Comparison of ENCODE assay signal across 1 cellular context in the genomic region with DNA sequence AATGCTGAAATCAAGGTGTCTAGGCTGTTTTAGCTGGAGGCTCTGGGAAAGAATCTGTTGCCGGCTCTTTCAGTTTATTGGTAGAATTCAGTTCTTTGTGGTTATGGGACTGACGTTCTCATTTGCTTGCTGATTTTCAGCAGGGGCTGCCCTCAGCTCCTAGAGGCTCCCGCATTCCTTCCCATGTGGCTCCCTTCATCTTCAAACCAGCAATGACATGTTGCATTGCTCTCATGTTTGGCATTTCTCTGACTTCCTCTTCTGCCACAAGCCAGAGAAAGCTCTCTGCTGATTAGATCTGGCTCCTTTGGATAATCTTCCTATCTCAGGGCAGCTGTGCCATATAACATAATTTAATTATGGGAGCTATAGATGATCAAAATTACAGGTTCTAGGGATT.
TF ChIP-seq lines count a peak whose summit lies in the region.

No MANE protein-coding gene starts in this region.

TF ChIP-seq in GM23338, 12 proteins besides CTCF, POLR2A, EP300 and RAD21:
- TF ChIP-seq, protein P1, sequence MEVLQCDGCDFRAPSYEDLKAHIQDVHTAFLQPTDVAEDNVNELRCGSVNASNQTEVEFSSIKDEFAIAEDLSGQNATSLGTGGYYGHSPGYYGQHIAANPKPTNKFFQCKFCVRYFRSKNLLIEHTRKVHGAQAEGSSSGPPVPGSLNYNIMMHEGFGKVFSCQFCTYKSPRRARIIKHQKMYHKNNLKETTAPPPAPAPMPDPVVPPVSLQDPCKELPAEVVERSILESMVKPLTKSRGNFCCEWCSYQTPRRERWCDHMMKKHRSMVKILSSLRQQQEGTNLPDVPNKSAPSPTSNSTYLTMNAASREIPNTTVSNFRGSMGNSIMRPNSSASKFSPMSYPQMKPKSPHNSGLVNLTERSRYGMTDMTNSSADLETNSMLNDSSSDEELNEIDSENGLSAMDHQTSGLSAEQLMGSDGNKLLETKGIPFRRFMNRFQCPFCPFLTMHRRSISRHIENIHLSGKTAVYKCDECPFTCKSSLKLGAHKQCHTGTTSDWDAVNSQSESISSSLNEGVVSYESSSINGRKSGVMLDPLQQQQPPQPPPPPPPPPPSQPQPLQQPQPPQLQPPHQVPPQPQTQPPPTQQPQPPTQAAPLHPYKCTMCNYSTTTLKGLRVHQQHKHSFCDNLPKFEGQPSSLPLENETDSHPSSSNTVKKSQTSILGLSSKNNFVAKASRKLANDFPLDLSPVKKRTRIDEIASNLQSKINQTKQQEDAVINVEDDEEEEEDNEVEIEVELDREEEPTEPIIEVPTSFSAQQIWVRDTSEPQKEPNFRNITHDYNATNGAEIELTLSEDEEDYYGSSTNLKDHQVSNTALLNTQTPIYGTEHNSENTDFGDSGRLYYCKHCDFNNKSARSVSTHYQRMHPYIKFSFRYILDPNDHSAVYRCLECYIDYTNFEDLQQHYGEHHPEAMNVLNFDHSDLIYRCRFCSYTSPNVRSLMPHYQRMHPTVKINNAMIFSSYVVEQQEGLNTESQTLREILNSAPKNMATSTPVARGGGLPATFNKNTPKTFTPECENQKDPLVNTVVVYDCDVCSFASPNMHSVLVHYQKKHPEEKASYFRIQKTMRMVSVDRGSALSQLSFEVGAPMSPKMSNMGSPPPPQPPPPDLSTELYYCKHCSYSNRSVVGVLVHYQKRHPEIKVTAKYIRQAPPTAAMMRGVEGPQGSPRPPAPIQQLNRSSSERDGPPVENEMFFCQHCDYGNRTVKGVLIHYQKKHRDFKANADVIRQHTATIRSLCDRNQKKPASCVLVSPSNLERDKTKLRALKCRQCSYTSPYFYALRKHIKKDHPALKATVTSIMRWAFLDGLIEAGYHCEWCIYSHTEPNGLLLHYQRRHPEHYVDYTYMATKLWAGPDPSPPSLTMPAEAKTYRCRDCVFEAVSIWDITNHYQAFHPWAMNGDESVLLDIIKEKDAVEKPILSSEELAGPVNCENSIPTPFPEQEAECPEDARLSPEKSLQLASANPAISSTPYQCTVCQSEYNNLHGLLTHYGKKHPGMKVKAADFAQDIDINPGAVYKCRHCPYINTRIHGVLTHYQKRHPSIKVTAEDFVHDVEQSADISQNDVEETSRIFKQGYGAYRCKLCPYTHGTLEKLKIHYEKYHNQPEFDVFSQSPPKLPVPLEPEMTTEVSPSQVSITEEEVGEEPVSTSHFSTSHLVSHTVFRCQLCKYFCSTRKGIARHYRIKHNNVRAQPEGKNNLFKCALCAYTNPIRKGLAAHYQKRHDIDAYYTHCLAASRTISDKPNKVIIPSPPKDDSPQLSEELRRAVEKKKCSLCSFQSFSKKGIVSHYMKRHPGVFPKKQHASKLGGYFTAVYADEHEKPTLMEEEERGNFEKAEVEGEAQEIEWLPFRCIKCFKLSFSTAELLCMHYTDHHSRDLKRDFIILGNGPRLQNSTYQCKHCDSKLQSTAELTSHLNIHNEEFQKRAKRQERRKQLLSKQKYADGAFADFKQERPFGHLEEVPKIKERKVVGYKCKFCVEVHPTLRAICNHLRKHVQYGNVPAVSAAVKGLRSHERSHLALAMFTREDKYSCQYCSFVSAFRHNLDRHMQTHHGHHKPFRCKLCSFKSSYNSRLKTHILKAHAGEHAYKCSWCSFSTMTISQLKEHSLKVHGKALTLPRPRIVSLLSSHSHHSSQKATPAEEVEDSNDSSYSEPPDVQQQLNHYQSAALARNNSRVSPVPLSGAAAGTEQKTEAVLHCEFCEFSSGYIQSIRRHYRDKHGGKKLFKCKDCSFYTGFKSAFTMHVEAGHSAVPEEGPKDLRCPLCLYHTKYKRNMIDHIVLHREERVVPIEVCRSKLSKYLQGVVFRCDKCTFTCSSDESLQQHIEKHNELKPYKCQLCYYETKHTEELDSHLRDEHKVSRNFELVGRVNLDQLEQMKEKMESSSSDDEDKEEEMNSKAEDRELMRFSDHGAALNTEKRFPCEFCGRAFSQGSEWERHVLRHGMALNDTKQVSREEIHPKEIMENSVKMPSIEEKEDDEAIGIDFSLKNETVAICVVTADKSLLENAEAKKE (CRISPR knock-in tag; IDR thresholded peaks at IDR 0.05): no peak
- TF ChIP-seq, protein P2, sequence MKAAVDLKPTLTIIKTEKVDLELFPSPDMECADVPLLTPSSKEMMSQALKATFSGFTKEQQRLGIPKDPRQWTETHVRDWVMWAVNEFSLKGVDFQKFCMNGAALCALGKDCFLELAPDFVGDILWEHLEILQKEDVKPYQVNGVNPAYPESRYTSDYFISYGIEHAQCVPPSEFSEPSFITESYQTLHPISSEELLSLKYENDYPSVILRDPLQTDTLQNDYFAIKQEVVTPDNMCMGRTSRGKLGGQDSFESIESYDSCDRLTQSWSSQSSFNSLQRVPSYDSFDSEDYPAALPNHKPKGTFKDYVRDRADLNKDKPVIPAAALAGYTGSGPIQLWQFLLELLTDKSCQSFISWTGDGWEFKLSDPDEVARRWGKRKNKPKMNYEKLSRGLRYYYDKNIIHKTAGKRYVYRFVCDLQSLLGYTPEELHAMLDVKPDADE (IDR thresholded peaks at IDR 0.05): no peak
- no peak for TF ChIP-seq ZNF114 (CRISPR knock-in tag; IDR thresholded peaks at IDR 0.05)
- TF ChIP-seq EZH2phosphoT487 (IDR thresholded peaks at IDR 0.05; ENCODE audit: unreplicated experiment): no peak
- TF ChIP-seq NANOG (IDR thresholded peaks at IDR 0.05; ENCODE audit: borderline replicate concordance): no peak
